Comparison of ENCODE assay signal across 9 cellular contexts in the genomic region with DNA sequence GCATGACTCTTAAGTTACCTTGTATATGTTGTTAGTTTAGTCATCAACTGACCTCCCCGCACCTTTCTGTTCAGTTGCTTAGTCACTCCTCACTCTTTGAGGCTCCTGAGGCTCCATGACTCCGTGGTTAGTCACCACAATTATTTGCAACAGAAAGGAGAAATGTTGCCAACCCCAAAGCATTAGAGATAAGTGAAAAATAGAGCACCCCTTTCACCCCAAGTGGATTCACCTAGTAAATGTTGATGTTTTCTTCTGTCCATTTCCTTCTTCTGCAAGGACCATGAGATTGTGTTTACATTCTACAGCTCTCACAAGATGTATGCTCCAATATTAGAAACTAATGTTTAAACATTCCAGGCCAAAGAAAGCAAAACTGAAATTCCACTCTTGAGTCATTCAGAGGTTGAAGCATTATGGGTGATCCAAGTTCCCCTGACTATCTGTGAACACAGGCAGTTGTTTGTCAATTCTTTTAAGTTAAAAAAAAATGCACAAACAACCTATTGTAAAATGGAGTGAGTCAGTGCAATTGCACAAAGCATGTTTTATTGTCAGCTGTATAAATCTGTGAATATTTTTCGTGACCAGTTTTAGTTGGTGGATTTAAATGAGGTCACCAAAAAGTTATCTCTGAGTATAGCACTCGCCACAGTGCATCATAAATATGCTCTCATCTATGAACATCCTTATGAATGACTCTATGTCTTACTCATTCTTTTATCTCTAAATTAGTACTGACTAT.
DNase-seq lines count a peak whose midpoint lies in the region; ATAC-seq and TF ChIP-seq lines count a peak whose summit lies in the region.
"Had no signal": no experiment of that assay in that cellular context is flagged by ENCODE, and none has a peak within 500 bp of the region (broad histone marks: within the 10 kb centered on the region; RNA-seq: fewer than 3 reads in every experiment).

No MANE protein-coding gene starts in this region.

- H3K27me3 Mint-ChIP-seq in MCF 10A (ENCODE audit: insufficient read depth, unreplicated experiment) (peaks cover 10% of the 10 kb centered on the region), natural killer cell (ENCODE audit: low read depth in 2 of 2) (no peaks in the 10 kb centered on the region)

- ATAC-seq in natural killer cell, result no peak

- H3K9me3 ChIP-seq in breast epithelium (no peaks in the 10 kb centered on the region), skeletal muscle satellite cell (replicated peaks; ENCODE audit: low read length) (no peaks in the 10 kb centered on the region)

- H3K36me3 Mint-ChIP-seq in MCF 10A (ENCODE audit: insufficient read depth, unreplicated experiment), result no peaks in the 10 kb centered on the region
- H3K36me3 Mint-ChIP-seq in natural killer cell, result no peaks in the 10 kb centered on the region

- H3K4me3 ChIP-seq in breast epithelium, result no peak overlapping the region
- no peak overlapping the region for H3K4me3 ChIP-seq in epithelial cell of esophagus (ENCODE audit: low read length)
- no peak overlapping the region for H3K4me3 ChIP-seq in skeletal muscle satellite cell (ENCODE audit: low read length)

- H3K4me1 ChIP-seq in breast epithelium, result no peaks in the 10 kb centered on the region
- H3K4me1 ChIP-seq in skeletal muscle satellite cell (ENCODE audit: control insufficient read depth, insufficient read depth, low read length), result peaks cover 44% of the 10 kb centered on the region

- TF ChIP-seq CTCF in MCF 10A (IDR thresholded peaks at IDR 0.05; ENCODE audit: unreplicated experiment), result no peak
- TF ChIP-seq CTCF in breast epithelium (IDR thresholded peaks at IDR 0.05), result no peak
- no peak for TF ChIP-seq CTCF in epithelial cell of esophagus (IDR thresholded peaks at IDR 0.05; ENCODE audit: insufficient read depth, low read depth, low read length, missing control alignments)
- TF ChIP-seq CTCF in natural killer cell (IDR thresholded peaks at IDR 0.05), result no peak

- no peak overlapping the region for H3K27ac ChIP-seq in breast epithelium
- H3K27ac ChIP-seq: C4-2B had no signal

- no peak for TF ChIP-seq POLR2A in breast epithelium (IDR thresholded peaks at IDR 0.05)

- POLR2A ChIA-PET in MCF 10A (lab: Yijun Ruan, JAX), result interaction anchor here (0.6 to 1.1 kb wide), 3 partner anchors 60 to 513 kb away, joined by 3 read pairs; no protein-coding TSS in a partner anchor

- peak overlapping the region; percentile 30 for H3K4me3 Mint-ChIP-seq in MCF 10A (ENCODE audit: unreplicated experiment)
- H3K4me3 Mint-ChIP-seq in natural killer cell, result no peak overlapping the region

- H3K4me1 Mint-ChIP-seq in MCF 10A (ENCODE audit: insufficient read depth, unreplicated experiment) (peaks cover 17% of the 10 kb centered on the region), natural killer cell (no peaks in the 10 kb centered on the region)

- H3K9ac ChIP-seq in skeletal muscle satellite cell (ENCODE audit: low read depth, low read length), result peak overlapping the region; percentile 42

- H3K36me3 ChIP-seq in breast epithelium, result no peaks in the 10 kb centered on the region
- no peaks in the 10 kb centered on the region for H3K36me3 ChIP-seq in skeletal muscle satellite cell (ENCODE audit: insufficient read depth, low read length)

- intact Hi-C loops in MCF 10A (cut with micrococcal nuclease), result loop anchor here (2.0 kb wide), 1 partner anchor 192 kb away; no protein-coding TSS in a partner anchor
- intact Hi-C loops in breast epithelium (cut with DNase I; ENCODE audit: low total_unique reads), result no loop called here
- intact Hi-C loops in natural killer cell (cut with micrococcal nuclease), result no loop called here

- H3K27ac Mint-ChIP-seq in MCF 10A (ENCODE audit: low read depth, unreplicated experiment) (peak overlapping the region; percentile 55), natural killer cell (no peak overlapping the region)

- peak overlapping the region; percentile 56 for H3K4me2 ChIP-seq in skeletal muscle satellite cell (ENCODE audit: low read length)

- H3K9me3 Mint-ChIP-seq in MCF 10A (ENCODE audit: unreplicated experiment) (no peaks in the 10 kb centered on the region), natural killer cell (peaks cover 6 to 8% of the 10 kb centered on the region in 2 donors)

- CTCF ChIA-PET in MCF 10A (lab: Yijun Ruan, JAX), result interaction anchor here (0.6 kb wide), 1 partner anchor 436 kb away, joined by 3 read pairs; no protein-coding TSS in a partner anchor

- DNase-seq in MCF 10A (ENCODE audit: unreplicated experiment) (peak; percentile 97), breast epithelium (ENCODE audit: low spot score in 2 of 2) (no peak), HS-27A (ENCODE audit: low read depth) (peak; percentile 62), epithelial cell of esophagus (ENCODE audit: low read depth) (peak; percentile 92), NCI-H2196 treated with DMSO at 0.1 percent for 48 hours (lab: John Stamatoyannopoulos, UW; ENCODE audit: unreplicated experiment) (no peak), natural killer cell (no peak)
- DNase-seq in activated CD8-positive, alpha-beta memory T cell treated with anti-CD3 and anti-CD28 coated beads, Interleukin-2, amount 50 U/mL, for 4 hours, result no peak

- H3K27me3 ChIP-seq in breast epithelium, result no peaks in the 10 kb centered on the region
- H3K27me3 ChIP-seq in skeletal muscle satellite cell (ENCODE audit: control insufficient read depth, insufficient read depth, low read length), result no peaks in the 10 kb centered on the region

- BruUV-seq in MCF 10A (replicated peaks; lab: Mats Ljungman, UMichigan), result no TSS peak

Comparison
In these comparisons a context has a peak if more than half of its experiments do, and no peak if none do; other contexts are left out.
1. DNase-seq: peak in MCF 10A (single experiment), HS-27A (single experiment) and epithelial cell of esophagus (single experiment); none in breast epithelium (0 of 2), activated CD8-positive, alpha-beta memory T cell treated with anti-CD3 and anti-CD28 coated beads, Interleukin-2, amount 50 U/mL, for 4 hours (single experiment), NCI-H2196 treated with DMSO at 0.1 percent for 48 hours (single experiment) and natural killer cell (single experiment).